Comparison of ENCODE assay signal across 9 cellular contexts in genomic region chr6:5995705-5996686, GRCh38. TPM values are rescaled to one million over a fixed set of nuclear protein-coding genes. Genes with fewer than 3 reads are reported as not detected.
DNase-seq lines count a peak whose midpoint lies in the region; ATAC-seq, FAIRE-seq and TF ChIP-seq lines count a peak whose summit lies in the region.
"Had no signal": no experiment of that assay in that cellular context is flagged by ENCODE, and none has a peak within 500 bp of the region (broad histone marks: within the 10 kb centered on the region; RNA-seq: fewer than 3 reads in every experiment).

No MANE protein-coding gene starts in this region.

- peaks cover 17% of the 10 kb centered on the region for H3K9me3 Mint-ChIP-seq in T-helper 1 cell treated with Interleukin-12 subunit alpha and Interleukin-12 subunit beta and Interleukin-4 antibody, amounts not matched to agents 30 μg/mL and 1 μg/mL, for 36 hours
- peaks cover 17% of the 10 kb centered on the region in 2 donors for H3K9me3 Mint-ChIP-seq in stimulated activated naive B cell treated with anti-CD40 and anti-IgM and Interleukin-4, amounts not matched to agents 10 μg/mL and 1 μg/mL and 100 μg/mL, for 72 hours

- peak overlapping the region; percentile 89 for H3K4me3 Mint-ChIP-seq in T-helper 1 cell treated with Interleukin-12 subunit alpha and Interleukin-12 subunit beta and Interleukin-4 antibody, amounts not matched to agents 30 μg/mL and 1 μg/mL, for 36 hours
- peak overlapping the region; percentile 87 to 90 for H3K4me3 Mint-ChIP-seq in stimulated activated naive B cell treated with anti-CD40 and anti-IgM and Interleukin-4, amounts not matched to agents 10 μg/mL and 1 μg/mL and 100 μg/mL, for 72 hours

- H3K9ac ChIP-seq in kidney (ENCODE audit: low read length in 2 of 2), result no peak overlapping the region

- DNase-seq in T-helper 1 cell (no peak), NCI-H82 (lab: John Stamatoyannopoulos, UW) (peak; percentile 89), breast epithelium (ENCODE audit: low spot score in 2 of 2) (peak in 1 of 2 donors; percentile 44), kidney (peak; percentile 86), NOMO-1 (lab: John Stamatoyannopoulos, UW; ENCODE audit: unreplicated experiment in 2 of 2) (no peak)
- no peak for DNase-seq in stimulated activated naive B cell treated with anti-CD40 and anti-IgM and Interleukin-4, amounts not matched to agents 10 μg/mL and 1 μg/mL and 100 μg/mL, for 72 hours

- H3K4me3 ChIP-seq in breast epithelium (peak overlapping the region; percentile 54 to 80 (median 77)), kidney (ENCODE audit: low read length in 2 of 2) (peak overlapping the region; percentile 78 to 80)

- H3K27me3 ChIP-seq in breast epithelium, result peaks cover 0 to 81% of the 10 kb centered on the region in 2 donors

- H3K9me3 ChIP-seq in breast epithelium (no peaks in the 10 kb centered on the region), kidney (ENCODE audit: control insufficient read depth in 1 of 2, low read length in 2 of 2) (no peaks in the 10 kb centered on the region)

- peaks cover 42% of the 10 kb centered on the region for H3K4me1 Mint-ChIP-seq in T-helper 1 cell treated with Interleukin-12 subunit alpha and Interleukin-12 subunit beta and Interleukin-4 antibody, amounts not matched to agents 30 μg/mL and 1 μg/mL, for 36 hours (ENCODE audit: low read depth)
- H3K4me1 Mint-ChIP-seq in stimulated activated naive B cell treated with anti-CD40 and anti-IgM and Interleukin-4, amounts not matched to agents 10 μg/mL and 1 μg/mL and 100 μg/mL, for 72 hours, result peaks cover 40 to 57% of the 10 kb centered on the region in 2 donors

- H3K27me3 Mint-ChIP-seq in T-helper 1 cell treated with Interleukin-12 subunit alpha and Interleukin-12 subunit beta and Interleukin-4 antibody, amounts not matched to agents 30 μg/mL and 1 μg/mL, for 36 hours (ENCODE audit: low read depth), result peaks cover 92% of the 10 kb centered on the region
- H3K27me3 Mint-ChIP-seq in stimulated activated naive B cell treated with anti-CD40 and anti-IgM and Interleukin-4, amounts not matched to agents 10 μg/mL and 1 μg/mL and 100 μg/mL, for 72 hours, result peaks cover 83 to 100% of the 10 kb centered on the region in 2 donors

- ATAC-seq in stimulated activated naive B cell treated with anti-CD40 and anti-IgM and Interleukin-4, amounts not matched to agents 10 μg/mL and 1 μg/mL and 100 μg/mL, for 72 hours (replicated peaks), result no peak
- no peak for ATAC-seq in HG02588 (IDR thresholded peaks at IDR 0.05; ENCODE audit: unreplicated experiment)

- FAIRE-seq in kidney (lab: Jason Lieb, UNC), result no peak
- FAIRE-seq: colon had no signal

- intact Hi-C loops in breast epithelium (cut with DNase I; ENCODE audit: low total_unique reads), result no loop called here
- intact Hi-C loops in kidney (cut with DNase I), result no loop called here

- H3K36me3 ChIP-seq in breast epithelium (no peaks in the 10 kb centered on the region), kidney (ENCODE audit: control insufficient read depth in 1 of 2, insufficient read depth in 2 of 2, low read length in 2 of 2) (no peaks in the 10 kb centered on the region)

- TF ChIP-seq CTCF in breast epithelium (IDR thresholded peaks at IDR 0.05) (peak in 1 of 3 donors; percentile 15), kidney (IDR thresholded peaks at IDR 0.05; ENCODE audit: borderline replicate concordance, extremely low read depth, insufficient read depth) (peak; percentile 13)

- H3K27ac ChIP-seq in breast epithelium (peak overlapping the region; percentile 60 to 87), kidney (ENCODE audit: low read depth in 2 of 2, low read length in 2 of 2) (peak overlapping the region in 1 of 2 donors; percentile 16)

- H3K4me1 ChIP-seq in breast epithelium (peaks cover 5 to 9% of the 10 kb centered on the region in 2 donors), kidney (ENCODE audit: control insufficient read depth in 1 of 2, insufficient read depth in 1 of 2, low read depth in 1 of 2, low read length in 2 of 2) (peaks cover 4 to 11% of the 10 kb centered on the region in 2 donors)

- no peak for TF ChIP-seq POLR2A in breast epithelium (IDR thresholded peaks at IDR 0.05)

- peaks cover 10% of the 10 kb centered on the region for H3K36me3 Mint-ChIP-seq in T-helper 1 cell treated with Interleukin-12 subunit alpha and Interleukin-12 subunit beta and Interleukin-4 antibody, amounts not matched to agents 30 μg/mL and 1 μg/mL, for 36 hours (ENCODE audit: low read depth)
- H3K36me3 Mint-ChIP-seq in stimulated activated naive B cell treated with anti-CD40 and anti-IgM and Interleukin-4, amounts not matched to agents 10 μg/mL and 1 μg/mL and 100 μg/mL, for 72 hours, result peaks cover 18 to 20% of the 10 kb centered on the region in 2 donors

- peak overlapping the region; percentile 49 for H3K27ac Mint-ChIP-seq in T-helper 1 cell treated with Interleukin-12 subunit alpha and Interleukin-12 subunit beta and Interleukin-4 antibody, amounts not matched to agents 30 μg/mL and 1 μg/mL, for 36 hours
- H3K27ac Mint-ChIP-seq in stimulated activated naive B cell treated with anti-CD40 and anti-IgM and Interleukin-4, amounts not matched to agents 10 μg/mL and 1 μg/mL and 100 μg/mL, for 72 hours, result peak overlapping the region; percentile 93

RNA-seq across cellular contexts. Expression of gene NRN1, which starts 10.7 kb away (rescaled TPM):
- 10 to 100 TPM in 2 of 3 donors, 1 to 10 TPM in 1; 8.9 to 81.4 (median 24.6) TPM for total RNA-seq in breast epithelium
- total RNA-seq in kidney, result 8.5 TPM
- polyA plus RNA-seq in kidney (ENCODE audit: insufficient read depth, low read depth, low replicate concordance), result 6.4 TPM

Comparison
In these comparisons a context has a peak if more than half of its experiments do, and no peak if none do; other contexts are left out.
1. DNase-seq: peak in NCI-H82 (single experiment) and kidney (single experiment); none in T-helper 1 cell (0 of 5), stimulated activated naive B cell treated with anti-CD40 and anti-IgM and Interleukin-4, amounts not matched to agents 10 μg/mL and 1 μg/mL and 100 μg/mL, for 72 hours (single experiment) and NOMO-1 (0 of 2).